17 cellular contexts compared by ENCODE assay signal in genomic region chr2:199186226-199186864, GRCh38.
"Had no signal": no experiment of that assay in that cellular context is flagged by ENCODE, and none has a peak within 500 bp of the region (broad histone marks: within the 10 kb centered on the region; RNA-seq: fewer than 3 reads in every experiment).

No MANE protein-coding gene starts in this region.

- H3K27me3 ChIP-seq: breast epithelium, hepatocyte, right lobe of liver, tibial nerve, vagina had no signal

- H3K27ac ChIP-seq: breast epithelium, hepatocyte, prostate gland, right lobe of liver, tibial nerve, vagina had no signal

- H2AFZ ChIP-seq: hepatocyte had no signal

- ATAC-seq: activated T-cell treated with anti-CD3 and anti-CD28 coated beads, Interleukin-2, amount 50 U/mL, for 4 hours; left cardiac atrium; naive thymus-derived CD4-positive, alpha-beta T cell; right lobe of liver; stimulated activated memory B cell treated with anti-CD40 and anti-IgM and Interleukin-4, amounts not matched to agents 10 μg/mL and 1 μg/mL and 100 μg/mL, for 72 hours had no signal

- H3K4me3 ChIP-seq: breast epithelium, hepatocyte, lung, prostate gland, right lobe of liver, tibial nerve, vagina had no signal

- DNase-seq: activated CD4-positive, alpha-beta T cell treated with anti-CD3 and anti-CD28 coated beads for 1 hour; activated CD4-positive, alpha-beta T cell treated with anti-CD3 and anti-CD28 coated beads, Interleukin-2, amount 50 U/mL, for 48 hours; activated gamma-delta T cell; activated naive CD8-positive, alpha-beta T cell treated with anti-CD3 and anti-CD28 coated beads for 36 hours; activated T-cell treated with anti-CD3 and anti-CD28 coated beads, Interleukin-2, amount 50 U/mL, for 4 hours; dermis blood vessel endothelial cell; left cardiac atrium; naive thymus-derived CD4-positive, alpha-beta T cell; right lobe of liver; stimulated activated CD4-positive, alpha-beta T cell treated with anti-CD3 and anti-CD28 coated beads, Interleukin-1b, Interleukin-23, amount 100 ng/mL, for 48 hours had no signal

- H3K4me2 ChIP-seq: hepatocyte had no signal

- H3K4me1 ChIP-seq: breast epithelium, prostate gland, right lobe of liver, tibial nerve, vagina had no signal

- H3K36me3 ChIP-seq: breast epithelium, prostate gland, right lobe of liver, tibial nerve, vagina had no signal

- H3K79me2 ChIP-seq: hepatocyte had no signal

- H3K9me3 ChIP-seq: breast epithelium, prostate gland, right lobe of liver, tibial nerve, vagina had no signal
